8 cellular contexts compared by ENCODE assay signal in the genomic region with DNA sequence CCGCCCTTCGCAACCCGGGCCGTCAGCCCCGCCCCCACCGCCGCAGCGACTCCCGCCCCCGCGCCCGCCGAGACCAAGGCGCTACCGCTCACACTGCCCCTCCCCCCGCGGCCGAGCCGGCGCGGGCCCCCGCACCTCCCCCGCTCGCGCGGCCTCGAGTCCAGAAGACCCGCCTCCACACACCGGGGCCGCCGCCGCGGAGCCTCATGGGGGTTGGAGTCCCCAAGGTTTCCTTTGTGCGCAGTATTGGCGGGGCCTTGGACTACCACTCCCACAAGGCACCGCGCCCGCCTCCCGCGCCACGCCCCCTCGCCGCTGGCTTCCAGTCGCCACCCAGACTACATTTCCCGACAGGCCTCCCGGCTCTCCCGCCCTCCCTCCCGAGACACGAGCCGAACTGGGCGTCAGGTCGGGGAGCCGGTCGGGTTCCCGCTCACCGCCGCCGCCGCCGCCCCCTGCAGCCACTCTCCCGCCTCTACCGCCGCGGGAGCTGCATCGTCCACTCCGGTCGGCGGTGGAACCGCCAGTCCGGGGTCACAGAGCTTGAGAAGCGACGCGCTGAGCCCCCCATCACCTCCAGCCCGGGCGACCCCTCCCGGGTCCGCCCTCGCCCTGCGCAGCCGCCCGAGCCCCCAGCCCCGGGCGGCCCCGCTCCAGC. TPM values are rescaled to one million over a fixed set of nuclear protein-coding genes. Genes with fewer than 3 reads are reported as not detected.
DNase-seq lines count a peak whose midpoint lies in the region; ATAC-seq and TF ChIP-seq lines count a peak whose summit lies in the region.

A gene (plus strand): TSS at position 371 of the 658 bp plus-strand sequence. CDS start 336 bp downstream, outside the sequence.

- H3K4me1 ChIP-seq in Loucy (ENCODE audit: insufficient read depth, low read length, poor library complexity, severe bottlenecking) (peaks cover 12% of the 10 kb centered on the region), RWPE2 (ENCODE audit: insufficient read depth, poor library complexity, severe bottlenecking) (peaks cover 14% of the 10 kb centered on the region)

- peaks cover 30% of the 10 kb centered on the region for H4K20me1 ChIP-seq in Loucy (ENCODE audit: insufficient read depth, low read length, poor library complexity, severe bottlenecking)

- H3K36me3 ChIP-seq in H7 (replicated peaks; ENCODE audit: control insufficient read depth, insufficient read depth, low read length) = peaks cover 4% of the 10 kb centered on the region; the same call in 1 of the 2 replicates
- peaks cover 4% of the 10 kb centered on the region; the same call in 1 of the 2 replicates for H3K36me3 ChIP-seq in Loucy (ENCODE audit: insufficient read depth, low read length)
- peaks cover 13% of the 10 kb centered on the region for H3K36me3 ChIP-seq in RWPE2 (ENCODE audit: low read depth)

- peaks cover 16% of the 10 kb centered on the region for H3K36me3 Mint-ChIP-seq in activated T-helper 2 cell treated with anti-CD3 and anti-CD28 coated beads, Interferon-gamma antibody, Interleukin-2, Interleukin-4, amounts not matched to agents 10 μg/mL and 5 μg/mL and 100 μg/mL, durations not matched to agents 14 hours and 24 hours and 36 hours (ENCODE audit: low read depth)
- no peaks in the 10 kb centered on the region for H3K36me3 Mint-ChIP-seq in natural killer cell

- H3K9me2 ChIP-seq in Loucy (replicated peaks; ENCODE audit: low read depth, low read length) = no peaks in the 10 kb centered on the region

- peak within 1 kb of the TSS; percentile 97 for H3K4me3 ChIP-seq in H7 (ENCODE audit: insufficient read depth, low read depth, low read length)
- H3K4me3 ChIP-seq in Loucy (ENCODE audit: low read length, poor library complexity, severe bottlenecking) = peak within 1 kb of the TSS; percentile 93
- peak within 1 kb of the TSS; percentile 66 for H3K4me3 ChIP-seq in RWPE2 (ENCODE audit: severe bottlenecking)

- peaks cover 49% of the 10 kb centered on the region for H3K79me2 ChIP-seq in Loucy (ENCODE audit: insufficient read depth, low read length)

- H3K9me3 Mint-ChIP-seq in activated T-helper 2 cell treated with anti-CD3 and anti-CD28 coated beads, Interferon-gamma antibody, Interleukin-2, Interleukin-4, amounts not matched to agents 10 μg/mL and 5 μg/mL and 100 μg/mL, durations not matched to agents 14 hours and 24 hours and 36 hours = no peaks in the 10 kb centered on the region
- no peaks in the 10 kb centered on the region for H3K9me3 Mint-ChIP-seq in natural killer cell

- H3K27ac Mint-ChIP-seq in activated T-helper 2 cell treated with anti-CD3 and anti-CD28 coated beads, Interferon-gamma antibody, Interleukin-2, Interleukin-4, amounts not matched to agents 10 μg/mL and 5 μg/mL and 100 μg/mL, durations not matched to agents 14 hours and 24 hours and 36 hours = peak within 1 kb of the TSS; percentile 67
- peak within 1 kb of the TSS; percentile 85 to 88 for H3K27ac Mint-ChIP-seq in natural killer cell

- H3K9me3 ChIP-seq in Loucy (ENCODE audit: insufficient read depth, low read depth, low read length) = no peaks in the 10 kb centered on the region
- no peaks in the 10 kb centered on the region for H3K9me3 ChIP-seq in RWPE2 (ENCODE audit: severe bottlenecking)

- H3K4me2 ChIP-seq in Loucy (ENCODE audit: low read depth, low read length, poor library complexity, severe bottlenecking) = peak within 1 kb of the TSS; percentile 100

- intact Hi-C loops in activated T-helper 2 cell treated with anti-CD3 and anti-CD28 coated beads, Interferon-gamma antibody, Interleukin-2, Interleukin-4, amounts not matched to agents 10 μg/mL and 5 μg/mL and 100 μg/mL, durations not matched to agents 14 hours and 24 hours and 36 hours (cut with micrococcal nuclease) = loop anchor here (1.0 to 2.0 kb wide), 3 partner anchors 10 to 171 kb away; a partner anchor contains a TSS
- intact Hi-C loops in natural killer cell (cut with micrococcal nuclease) = loop anchor here (1.0 kb wide), 1 partner anchor 10 kb away; no protein-coding TSS in a partner anchor

- H3K27ac ChIP-seq in RWPE2 (ENCODE audit: poor library complexity, severe bottlenecking) = peak within 1 kb of the TSS; percentile 71

- peaks cover 5% of the 10 kb centered on the region for H3K27me3 Mint-ChIP-seq in activated T-helper 2 cell treated with anti-CD3 and anti-CD28 coated beads, Interferon-gamma antibody, Interleukin-2, Interleukin-4, amounts not matched to agents 10 μg/mL and 5 μg/mL and 100 μg/mL, durations not matched to agents 14 hours and 24 hours and 36 hours (ENCODE audit: low read depth)
- no peaks in the 10 kb centered on the region for H3K27me3 Mint-ChIP-seq in natural killer cell (ENCODE audit: low read depth in 2 of 2)

- TF ChIP-seq CTCF in Loucy (conservative IDR thresholded peaks at IDR 0.05; ENCODE audit: low read length) (no peak), RWPE2 (IDR thresholded peaks at IDR 0.05; ENCODE audit: poor library complexity, severe bottlenecking) (no peak), natural killer cell (IDR thresholded peaks at IDR 0.05) (no peak)

- peaks cover 14% of the 10 kb centered on the region for H3K4me1 Mint-ChIP-seq in activated T-helper 2 cell treated with anti-CD3 and anti-CD28 coated beads, Interferon-gamma antibody, Interleukin-2, Interleukin-4, amounts not matched to agents 10 μg/mL and 5 μg/mL and 100 μg/mL, durations not matched to agents 14 hours and 24 hours and 36 hours (ENCODE audit: low read depth)
- H3K4me1 Mint-ChIP-seq in natural killer cell = peaks cover 7 to 14% of the 10 kb centered on the region in 2 donors

- peak; percentile 92 for ATAC-seq in RWPE2 (ENCODE audit: low read depth)
- ATAC-seq in natural killer cell = peak; percentile 94 to 100 (median 96)

- H3F3A ChIP-seq in Loucy (ENCODE audit: low read depth) = no peaks in the 10 kb centered on the region

- H3K4me3 Mint-ChIP-seq in activated T-helper 2 cell treated with anti-CD3 and anti-CD28 coated beads, Interferon-gamma antibody, Interleukin-2, Interleukin-4, amounts not matched to agents 10 μg/mL and 5 μg/mL and 100 μg/mL, durations not matched to agents 14 hours and 24 hours and 36 hours (ENCODE audit: low read depth) = peak within 1 kb of the TSS; percentile 86
- H3K4me3 Mint-ChIP-seq in natural killer cell = peak within 1 kb of the TSS; percentile 93

- H3K9ac ChIP-seq in Loucy (ENCODE audit: low read depth, low read length, poor library complexity, severe bottlenecking) = peak within 1 kb of the TSS; percentile 92

- H3K27me3 ChIP-seq in H7 (ENCODE audit: control insufficient read depth, insufficient read depth, low read length) (peaks cover 4% of the 10 kb centered on the region; the same call in 1 of the 2 replicates), Loucy (ENCODE audit: insufficient read depth, low read length, poor library complexity, severe bottlenecking) (peaks cover 4% of the 10 kb centered on the region), RWPE2 (ENCODE audit: insufficient read depth, poor library complexity, severe bottlenecking) (no peaks in the 10 kb centered on the region)

- peak within 1 kb of the TSS; percentile 97 for H2AFZ ChIP-seq in Loucy (ENCODE audit: low read length)

- DNase-seq in ELF-1 (ENCODE audit: low read depth, low spot score) (peak; percentile 99), H7 (peak; percentile 100), RWPE2 (ENCODE audit: low spot score) (peak; percentile 98), fibroblast of peridontal ligament (ENCODE audit: extremely low read depth) (peak; percentile 98), natural killer cell (peak; percentile 99)
- peak; percentile 99 for DNase-seq in activated T-helper 2 cell treated with anti-CD3 and anti-CD28 coated beads, Interferon-gamma antibody, Interleukin-2, Interleukin-4, amounts not matched to agents 10 μg/mL and 5 μg/mL and 100 μg/mL, durations not matched to agents 14 hours and 24 hours and 36 hours (ENCODE audit: low spot score)
- DNase-seq in stimulated activated naive CD4-positive, alpha-beta T cell (lab: John Stamatoyannopoulos, UW) = peak; percentile 96 to 99 (median 98)

RNA-seq across cellular contexts. Expression of the gene that starts here (rescaled TPM):
- total RNA-seq in H7 (2014; rRNA removed; shearing (Covaris generic)) = 36.6 and 44.5 TPM in 2 replicates
- 19.7 and 20.4 TPM in 2 replicates for total RNA-seq in activated T-helper 2 cell treated with anti-CD3 and anti-CD28 coated beads, Interferon-gamma antibody, Interleukin-2, Interleukin-4, amounts not matched to agents 10 μg/mL and 5 μg/mL and 100 μg/mL, durations not matched to agents 14 hours and 24 hours and 36 hours
- total RNA-seq in natural killer cell = 10 to 100 TPM in 2 of 3 donors, 1 to 10 TPM in 1; 7.3 to 14.2 (median 10.9) TPM

Comparison
In these comparisons a context has a peak if more than half of its experiments do, and no peak if none do; other contexts are left out.
1. Peak in every context shown above with its lines: DNase-seq, ATAC-seq, H3K4me3 ChIP-seq and H3K27ac ChIP-seq.